In the genomic region with DNA sequence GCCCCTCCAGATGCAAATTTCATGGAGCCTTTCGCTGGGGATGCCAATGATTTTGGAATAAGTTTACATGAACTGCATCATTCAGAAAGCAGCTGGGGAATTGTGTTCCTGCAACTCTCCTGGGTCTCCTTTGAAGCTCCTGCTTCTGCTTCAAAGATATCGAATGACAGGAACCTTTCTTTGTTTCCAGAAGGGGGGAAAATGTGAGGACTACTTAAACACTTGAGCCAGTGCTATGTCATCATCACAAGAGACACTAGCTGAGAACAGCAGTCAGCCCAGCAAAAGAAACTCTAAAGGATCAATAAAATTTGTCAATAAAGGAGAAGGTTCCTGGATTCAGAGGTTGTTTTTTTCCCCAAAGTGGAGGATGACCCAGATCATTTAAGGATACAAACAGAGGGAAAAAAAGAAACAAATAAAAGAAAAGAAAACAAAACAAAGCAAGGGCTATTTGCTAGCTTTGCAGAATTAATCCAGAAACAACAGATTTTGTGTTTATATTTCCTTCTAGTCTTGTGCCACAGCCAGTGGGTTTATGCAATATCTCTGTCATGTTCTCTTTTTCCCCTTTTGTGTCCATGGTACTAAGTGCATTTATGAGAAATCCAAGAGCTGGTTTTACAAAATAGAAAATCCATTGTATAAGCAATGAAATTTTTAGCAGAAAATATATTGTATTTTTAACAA, we compare ENCODE assay signal across 14 cellular contexts.
A peak's percentile ranks its signal among the peaks of the same experiment; 100 is the strongest.
DNase-seq lines count a peak whose midpoint lies in the region; ATAC-seq and TF ChIP-seq lines count a peak whose summit lies in the region.
"Had no signal": no experiment of that assay in that cellular context is flagged by ENCODE, and none has a peak within 500 bp of the region (broad histone marks: within the 10 kb centered on the region; RNA-seq: fewer than 3 reads in every experiment).

No MANE protein-coding gene starts in this region.

- no peaks in the 10 kb centered on the region for H3K9me3 Mint-ChIP-seq in Caco-2 (ENCODE audit: unreplicated experiment)

- no peaks in the 10 kb centered on the region for H3K27me3 Mint-ChIP-seq in Caco-2 (ENCODE audit: insufficient read depth, unreplicated experiment)
- H3K27me3 Mint-ChIP-seq: activated CD4-positive, alpha-beta memory T cell treated with anti-CD3 and anti-CD28 coated beads for 36 hours; activated naive CD4-positive, alpha-beta T cell treated with anti-CD3 and anti-CD28 coated beads, Interleukin-2, amount 50 U/mL, for 24 hours had no signal

- no peak overlapping the region for H3K4me3 ChIP-seq in Caco-2 (ENCODE audit: low read depth, low read length)
- H3K4me3 ChIP-seq: colonic mucosa, lung had no signal

- POLR2A ChIA-PET in Caco-2 (lab: Charles Lee) = no interaction called here

- no peaks in the 10 kb centered on the region for H3K4me1 Mint-ChIP-seq in Caco-2 (ENCODE audit: low read depth, unreplicated experiment)
- H3K4me1 Mint-ChIP-seq: activated naive CD4-positive, alpha-beta T cell treated with anti-CD3 and anti-CD28 coated beads, Interleukin-2, amount 50 U/mL, for 24 hours had no signal

- H3K27ac Mint-ChIP-seq in Caco-2 (ENCODE audit: unreplicated experiment) = no peak overlapping the region
- H3K27ac Mint-ChIP-seq: activated CD4-positive, alpha-beta memory T cell treated with anti-CD3 and anti-CD28 coated beads for 36 hours; activated naive CD4-positive, alpha-beta T cell treated with anti-CD3 and anti-CD28 coated beads, Interleukin-2, amount 50 U/mL, for 24 hours; T-helper 1 cell treated with Interleukin-12 subunit alpha and Interleukin-12 subunit beta and Interleukin-4 antibody, amounts not matched to agents 30 μg/mL and 1 μg/mL, for 36 hours had no signal

- CTCF ChIA-PET in Caco-2 (lab: Charles Lee) = no interaction called here

- no peak for TF ChIP-seq CTCF in Caco-2 (IDR thresholded peaks at IDR 0.05; ENCODE audit: insufficient read depth in 1 of 2, low read depth in 1 of 2, low read length in 1 of 2, severe bottlenecking in 1 of 2, unreplicated experiment in 1 of 2)

- BruUV-seq in Caco-2 (replicated peaks; lab: Mats Ljungman, UMichigan) = no TSS peak

- intact Hi-C loops in Caco-2 (cut with micrococcal nuclease; ENCODE audit: unreplicated experiment) = no loop called here

- no peaks in the 10 kb centered on the region for H3K4me1 ChIP-seq in Caco-2
- H3K4me1 ChIP-seq: colonic mucosa had no signal

- no peaks in the 10 kb centered on the region for H3K36me3 ChIP-seq in Caco-2 (ENCODE audit: control insufficient read depth, insufficient read depth, low read length)
- H3K36me3 ChIP-seq: colonic mucosa had no signal

- H3K36me3 Mint-ChIP-seq in Caco-2 (ENCODE audit: insufficient read depth, unreplicated experiment) = no peaks in the 10 kb centered on the region
- H3K36me3 Mint-ChIP-seq: activated CD4-positive, alpha-beta memory T cell treated with anti-CD3 and anti-CD28 coated beads for 36 hours; activated naive CD4-positive, alpha-beta T cell treated with anti-CD3 and anti-CD28 coated beads, Interleukin-2, amount 50 U/mL, for 24 hours had no signal

- ATAC-seq in HG03565 (IDR thresholded peaks at IDR 0.05; ENCODE audit: unreplicated experiment) (no peak), GM18511 (IDR thresholded peaks at IDR 0.05; ENCODE audit: unreplicated experiment) (no peak)

- H3K4me3 Mint-ChIP-seq in Caco-2 (ENCODE audit: unreplicated experiment) = no peak overlapping the region
- H3K4me3 Mint-ChIP-seq: activated CD4-positive, alpha-beta memory T cell treated with anti-CD3 and anti-CD28 coated beads for 36 hours; activated naive CD4-positive, alpha-beta T cell treated with anti-CD3 and anti-CD28 coated beads, Interleukin-2, amount 50 U/mL, for 24 hours; T-helper 1 cell treated with Interleukin-12 subunit alpha and Interleukin-12 subunit beta and Interleukin-4 antibody, amounts not matched to agents 30 μg/mL and 1 μg/mL, for 36 hours had no signal

- H3K27me3 ChIP-seq in Caco-2 (replicated peaks; ENCODE audit: control insufficient read depth, insufficient read depth, low read length) = no peaks in the 10 kb centered on the region
- H3K27me3 ChIP-seq: colonic mucosa had no signal

- DNase-seq in DMS153 treated with DMSO at 0.1 percent for 48 hours (lab: John Stamatoyannopoulos, UW; ENCODE audit: unreplicated experiment) = peak; percentile 63
- DNase-seq in NCI-H146 treated with DMSO at 0.1 percent for 48 hours (lab: John Stamatoyannopoulos, UW; ENCODE audit: unreplicated experiment) = peak; percentile 31
- peak; percentile 31 for DNase-seq in SHP77 treated with DMSO at 0.1 percent for 48 hours (lab: John Stamatoyannopoulos, UW)
- DNase-seq in left kidney (ENCODE audit: low read depth, low spot score) = peak; percentile 80
- no peak for DNase-seq in epidermal melanocyte (ENCODE audit: insufficient read length, low spot score)
- no peak for DNase-seq in Caco-2
- DNase-seq: activated CD4-positive, alpha-beta memory T cell treated with anti-CD3 and anti-CD28 coated beads for 36 hours; colonic mucosa; trophoblast cell had no signal

- no peaks in the 10 kb centered on the region for H3K9me3 ChIP-seq in Caco-2
- H3K9me3 ChIP-seq: colonic mucosa had no signal

Comparison
In these comparisons a context has a peak if more than half of its experiments do, and no peak if none do; other contexts are left out.
1. DNase-seq: peak in DMS153 treated with DMSO at 0.1 percent for 48 hours (single experiment), NCI-H146 treated with DMSO at 0.1 percent for 48 hours (single experiment), SHP77 treated with DMSO at 0.1 percent for 48 hours (single experiment) and left kidney (single experiment); none in epidermal melanocyte (single experiment) and Caco-2 (0 of 2).